Comparison of ENCODE assay signal across 8 cellular contexts in the genomic region with DNA sequence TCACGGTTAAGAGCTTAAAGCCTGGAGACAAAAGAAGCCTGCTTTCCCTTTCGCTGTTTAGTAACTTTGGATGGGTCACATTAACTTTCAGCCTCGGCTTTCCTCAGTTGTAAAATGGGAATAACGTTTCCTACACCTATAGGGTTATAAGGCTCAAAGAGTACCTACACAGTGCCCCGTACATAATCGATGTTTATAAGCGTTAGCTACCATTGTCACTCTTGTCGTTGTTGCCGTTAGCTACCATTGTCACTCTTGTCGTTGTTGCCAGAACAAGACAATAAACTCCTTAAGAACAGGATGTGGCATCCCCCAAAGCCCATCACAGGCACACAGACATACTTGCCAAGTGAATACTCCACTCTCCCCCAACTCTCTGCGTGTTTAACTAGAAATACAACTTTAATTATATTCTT. TPM values are rescaled to one million over a fixed set of nuclear protein-coding genes. Genes with fewer than 3 reads are reported as not detected.
DNase-seq lines count a peak whose midpoint lies in the region; ATAC-seq and TF ChIP-seq lines count a peak whose summit lies in the region.

No MANE protein-coding gene starts in this region.

- H3K9me3 Mint-ChIP-seq in activated CD4-positive, alpha-beta memory T cell treated with anti-CD3 and anti-CD28 coated beads, Interleukin-2, amount 10 ng/mL, durations not matched to agents 7 days and 5 days: no peaks in the 10 kb centered on the region

- peaks cover 8% of the 10 kb centered on the region for H3K36me3 Mint-ChIP-seq in activated CD4-positive, alpha-beta memory T cell treated with anti-CD3 and anti-CD28 coated beads, Interleukin-2, amount 10 ng/mL, durations not matched to agents 7 days and 5 days (ENCODE audit: low read depth)

- peaks cover 26% of the 10 kb centered on the region for H3K4me1 Mint-ChIP-seq in activated CD4-positive, alpha-beta memory T cell treated with anti-CD3 and anti-CD28 coated beads, Interleukin-2, amount 10 ng/mL, durations not matched to agents 7 days and 5 days

- H3K27ac ChIP-seq in C4-2B: peak overlapping the region; percentile 65; the same call in 1 of the 2 replicates
- no peak overlapping the region for H3K27ac ChIP-seq in HEK293 (ENCODE audit: extremely low read depth, low read depth, low read length)
- H3K27ac ChIP-seq in substantia nigra (ENCODE audit: low read depth, low read length, poor library complexity, severe bottlenecking): peak overlapping the region; percentile 98

- peak overlapping the region; percentile 71; the same call in 1 of the 2 replicates for H3K4me3 ChIP-seq in HEK293 (ENCODE audit: low read depth, low read length)

- peaks cover 7% of the 10 kb centered on the region for H3K4me1 ChIP-seq in HEK293 (ENCODE audit: control insufficient read depth, insufficient read depth, low read length)

- in situ Hi-C loops in ACHN (cut with HindIII; ENCODE audit: low pct_ligation_motif_present, low pct_unique_long_range_greater_than_20kb, low sequenced_read_pairs): no loop called here

- no peaks in the 10 kb centered on the region for H3K27me3 Mint-ChIP-seq in activated CD4-positive, alpha-beta memory T cell treated with anti-CD3 and anti-CD28 coated beads, Interleukin-2, amount 10 ng/mL, durations not matched to agents 7 days and 5 days

- no peaks in the 10 kb centered on the region for H3K9me3 ChIP-seq in HEK293 (ENCODE audit: control insufficient read depth, insufficient read depth, low read depth, low read length)

- peak; percentile 55 for DNase-seq in activated CD4-positive, alpha-beta memory T cell treated with anti-CD3 and anti-CD28 coated beads, Interleukin-2, amount 10 ng/mL, durations not matched to agents 7 days and 5 days
- DNase-seq in inferior parietal cortex (ENCODE audit: extremely low spot score) (peak; percentile 49), substantia nigra (lab: John Stamatoyannopoulos, UW) (peak in 1 of 49 donors; percentile 56), ACHN (no peak), RPMI8226 (no peak)

- no peaks in the 10 kb centered on the region for H3K36me3 ChIP-seq in HEK293 (ENCODE audit: control insufficient read depth in 2 of 2, insufficient read depth in 1 of 2, low read length in 2 of 2)

- CTCF ChIA-PET in HEK293 (lab: Yijun Ruan, JAX): no interaction called here
- CTCF ChIA-PET in activated CD4-positive, alpha-beta memory T cell treated with anti-CD3 and anti-CD28 coated beads, Interleukin-2, amount 10 ng/mL, durations not matched to agents 7 days and 5 days (lab: Charles Lee): interaction anchor here (0.5 to 1.9 kb wide), 4 partner anchors 14 to 192 kb away, joined by 3 to 5 read pairs (median 4); no protein-coding TSS in a partner anchor

- peak overlapping the region; percentile 75 for H3K4me3 Mint-ChIP-seq in activated CD4-positive, alpha-beta memory T cell treated with anti-CD3 and anti-CD28 coated beads, Interleukin-2, amount 10 ng/mL, durations not matched to agents 7 days and 5 days

- POLR2A ChIA-PET in HEK293 (lab: Yijun Ruan, JAX): no interaction called here
- POLR2A ChIA-PET in activated CD4-positive, alpha-beta memory T cell treated with anti-CD3 and anti-CD28 coated beads, Interleukin-2, amount 10 ng/mL, durations not matched to agents 7 days and 5 days (lab: Charles Lee): interaction anchor here (0.6 to 4.4 kb wide), 14 partner anchors 8 to 746 kb away, joined by 3 to 43 read pairs (median 4); a partner anchor contains a TSS

- no peak for ATAC-seq in HG02981 (IDR thresholded peaks at IDR 0.05; ENCODE audit: unreplicated experiment)

- TF ChIP-seq CTCF in C4-2B (conservative IDR thresholded peaks at IDR 0.05) (no peak), HEK293 (tag by site-specific recombination; IDR thresholded peaks at IDR 0.05) (no peak)

- peak overlapping the region; percentile 87 for H3K27ac Mint-ChIP-seq in activated CD4-positive, alpha-beta memory T cell treated with anti-CD3 and anti-CD28 coated beads, Interleukin-2, amount 10 ng/mL, durations not matched to agents 7 days and 5 days

TF ChIP-seq in HEK293, 187 proteins besides CTCF, POLR2A, EP300 and RAD21:
- TF ChIP-seq ZNF23 (tag by site-specific recombination; IDR thresholded peaks at IDR 0.05; ENCODE audit: borderline replicate concordance) (no peak), ZBTB8A (tag by site-specific recombination; IDR thresholded peaks at IDR 0.05) (no peak), REPIN1 (tag by site-specific recombination; IDR thresholded peaks at IDR 0.05; ENCODE audit: low read depth) (no peak), ZSCAN23 (tag by site-specific recombination; IDR thresholded peaks at IDR 0.05) (no peak), GFI1B (tag by site-specific recombination; IDR thresholded peaks at IDR 0.05) (no peak), SCRT1 (tag by site-specific recombination; IDR thresholded peaks at IDR 0.05; ENCODE audit: borderline replicate concordance) (no peak), TRIM28 (IDR thresholded peaks at IDR 0.05; ENCODE audit: borderline replicate concordance, low read length) (no peak), YY1 (tag by site-specific recombination; IDR thresholded peaks at IDR 0.05) (no peak), ZNF560 (tag by site-specific recombination; IDR thresholded peaks at IDR 0.05; ENCODE audit: borderline replicate concordance) (no peak), ZNF433 (tag by site-specific recombination; IDR thresholded peaks at IDR 0.05; ENCODE audit: low read depth) (no peak), ZNF366 (tag by site-specific recombination; conservative IDR thresholded peaks at IDR 0.05) (no peak), ZNF530 (tag by site-specific recombination; IDR thresholded peaks at IDR 0.05; ENCODE audit: low read depth) (no peak), ZNF174 (tag by site-specific recombination; IDR thresholded peaks at IDR 0.05) (no peak)
- TF ChIP-seq, protein P1, sequence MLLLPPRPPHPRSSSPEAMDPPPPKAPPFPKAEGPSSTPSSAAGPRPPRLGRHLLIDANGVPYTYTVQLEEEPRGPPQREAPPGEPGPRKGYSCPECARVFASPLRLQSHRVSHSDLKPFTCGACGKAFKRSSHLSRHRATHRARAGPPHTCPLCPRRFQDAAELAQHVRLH (tag by site-specific recombination; IDR thresholded peaks at IDR 0.05): no peak
- TF ChIP-seq, protein P2, sequence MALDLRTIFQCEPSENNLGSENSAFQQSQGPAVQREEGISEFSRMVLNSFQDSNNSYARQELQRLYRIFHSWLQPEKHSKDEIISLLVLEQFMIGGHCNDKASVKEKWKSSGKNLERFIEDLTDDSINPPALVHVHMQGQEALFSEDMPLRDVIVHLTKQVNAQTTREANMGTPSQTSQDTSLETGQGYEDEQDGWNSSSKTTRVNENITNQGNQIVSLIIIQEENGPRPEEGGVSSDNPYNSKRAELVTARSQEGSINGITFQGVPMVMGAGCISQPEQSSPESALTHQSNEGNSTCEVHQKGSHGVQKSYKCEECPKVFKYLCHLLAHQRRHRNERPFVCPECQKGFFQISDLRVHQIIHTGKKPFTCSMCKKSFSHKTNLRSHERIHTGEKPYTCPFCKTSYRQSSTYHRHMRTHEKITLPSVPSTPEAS (tag by site-specific recombination; IDR thresholded peaks at IDR 0.05): no peak
- TF ChIP-seq, protein P3, sequence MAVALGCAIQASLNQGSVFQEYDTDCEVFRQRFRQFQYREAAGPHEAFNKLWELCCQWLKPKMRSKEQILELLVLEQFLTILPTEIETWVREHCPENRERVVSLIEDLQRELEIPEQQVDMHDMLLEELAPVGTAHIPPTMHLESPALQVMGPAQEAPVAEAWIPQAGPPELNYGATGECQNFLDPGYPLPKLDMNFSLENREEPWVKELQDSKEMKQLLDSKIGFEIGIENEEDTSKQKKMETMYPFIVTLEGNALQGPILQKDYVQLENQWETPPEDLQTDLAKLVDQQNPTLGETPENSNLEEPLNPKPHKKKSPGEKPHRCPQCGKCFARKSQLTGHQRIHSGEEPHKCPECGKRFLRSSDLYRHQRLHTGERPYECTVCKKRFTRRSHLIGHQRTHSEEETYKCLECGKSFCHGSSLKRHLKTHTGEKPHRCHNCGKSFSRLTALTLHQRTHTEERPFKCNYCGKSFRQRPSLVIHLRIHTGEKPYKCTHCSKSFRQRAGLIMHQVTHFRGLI (tag by site-specific recombination; IDR thresholded peaks at IDR 0.05): no peak
- TF ChIP-seq, protein P4, sequence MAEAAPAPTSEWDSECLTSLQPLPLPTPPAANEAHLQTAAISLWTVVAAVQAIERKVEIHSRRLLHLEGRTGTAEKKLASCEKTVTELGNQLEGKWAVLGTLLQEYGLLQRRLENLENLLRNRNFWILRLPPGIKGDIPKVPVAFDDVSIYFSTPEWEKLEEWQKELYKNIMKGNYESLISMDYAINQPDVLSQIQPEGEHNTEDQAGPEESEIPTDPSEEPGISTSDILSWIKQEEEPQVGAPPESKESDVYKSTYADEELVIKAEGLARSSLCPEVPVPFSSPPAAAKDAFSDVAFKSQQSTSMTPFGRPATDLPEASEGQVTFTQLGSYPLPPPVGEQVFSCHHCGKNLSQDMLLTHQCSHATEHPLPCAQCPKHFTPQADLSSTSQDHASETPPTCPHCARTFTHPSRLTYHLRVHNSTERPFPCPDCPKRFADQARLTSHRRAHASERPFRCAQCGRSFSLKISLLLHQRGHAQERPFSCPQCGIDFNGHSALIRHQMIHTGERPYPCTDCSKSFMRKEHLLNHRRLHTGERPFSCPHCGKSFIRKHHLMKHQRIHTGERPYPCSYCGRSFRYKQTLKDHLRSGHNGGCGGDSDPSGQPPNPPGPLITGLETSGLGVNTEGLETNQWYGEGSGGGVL (tag by site-specific recombination; IDR thresholded peaks at IDR 0.05): no peak

RNA-seq across cellular contexts. Expression of a gene that starts 0.9 kb away (rescaled TPM):
- total RNA-seq in activated CD4-positive, alpha-beta memory T cell treated with anti-CD3 and anti-CD28 coated beads, Interleukin-2, amount 10 ng/mL, durations not matched to agents 7 days and 5 days: 10 to 100 TPM; 36.6 to 39.0 TPM

Comparison
In these comparisons a context has a peak if more than half of its experiments do, and no peak if none do; other contexts are left out.
1. DNase-seq: peak in activated CD4-positive, alpha-beta memory T cell treated with anti-CD3 and anti-CD28 coated beads, Interleukin-2, amount 10 ng/mL, durations not matched to agents 7 days and 5 days (single experiment) and inferior parietal cortex (single experiment); none in ACHN (single experiment) and RPMI8226 (single experiment).